Comparison of ENCODE assay signal across 1 cellular context in the genomic region with DNA sequence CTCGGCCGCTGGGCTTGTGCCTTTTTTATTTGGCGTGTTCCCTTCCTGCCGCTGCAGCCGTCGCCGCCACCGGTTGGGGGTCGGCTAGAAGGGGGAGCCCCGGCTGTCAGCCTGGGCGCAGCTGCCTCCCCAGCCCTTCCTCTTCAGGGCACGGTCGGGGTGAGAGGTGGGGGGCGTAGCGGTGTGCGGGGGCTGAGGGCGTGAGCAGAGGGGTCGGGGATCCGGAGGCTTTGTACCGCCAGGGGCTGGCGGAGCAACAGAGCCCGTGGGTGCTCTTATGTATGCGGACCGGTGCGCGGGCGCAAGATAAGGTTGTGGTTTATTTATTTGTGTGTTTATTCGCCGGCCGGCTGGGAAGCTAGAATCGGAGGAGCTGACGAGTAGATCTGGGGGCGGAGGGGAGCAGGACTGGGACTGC.
TF ChIP-seq lines count a peak whose summit lies in the region.

No MANE protein-coding gene starts in this region.

TF ChIP-seq in IMR-90, 13 proteins besides CTCF, POLR2A, EP300 and RAD21:
- TF ChIP-seq, protein P1, sequence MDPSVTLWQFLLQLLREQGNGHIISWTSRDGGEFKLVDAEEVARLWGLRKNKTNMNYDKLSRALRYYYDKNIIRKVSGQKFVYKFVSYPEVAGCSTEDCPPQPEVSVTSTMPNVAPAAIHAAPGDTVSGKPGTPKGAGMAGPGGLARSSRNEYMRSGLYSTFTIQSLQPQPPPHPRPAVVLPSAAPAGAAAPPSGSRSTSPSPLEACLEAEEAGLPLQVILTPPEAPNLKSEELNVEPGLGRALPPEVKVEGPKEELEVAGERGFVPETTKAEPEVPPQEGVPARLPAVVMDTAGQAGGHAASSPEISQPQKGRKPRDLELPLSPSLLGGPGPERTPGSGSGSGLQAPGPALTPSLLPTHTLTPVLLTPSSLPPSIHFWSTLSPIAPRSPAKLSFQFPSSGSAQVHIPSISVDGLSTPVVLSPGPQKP (IDR thresholded peaks at IDR 0.05; ENCODE audit: borderline replicate concordance, low read depth, low read length): no peak
- TF ChIP-seq SMC3 (IDR thresholded peaks at IDR 0.05; ENCODE audit: low read depth, low read length): no peak
- TF ChIP-seq, protein P2, sequence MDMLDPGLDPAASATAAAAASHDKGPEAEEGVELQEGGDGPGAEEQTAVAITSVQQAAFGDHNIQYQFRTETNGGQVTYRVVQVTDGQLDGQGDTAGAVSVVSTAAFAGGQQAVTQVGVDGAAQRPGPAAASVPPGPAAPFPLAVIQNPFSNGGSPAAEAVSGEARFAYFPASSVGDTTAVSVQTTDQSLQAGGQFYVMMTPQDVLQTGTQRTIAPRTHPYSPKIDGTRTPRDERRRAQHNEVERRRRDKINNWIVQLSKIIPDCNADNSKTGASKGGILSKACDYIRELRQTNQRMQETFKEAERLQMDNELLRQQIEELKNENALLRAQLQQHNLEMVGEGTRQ (IDR thresholded peaks at IDR 0.05; ENCODE audit: low read depth, low read length): no peak
- TF ChIP-seq RCOR1 (IDR thresholded peaks at IDR 0.05; ENCODE audit: insufficient replicate concordance, low read length): no peak
- no peak for TF ChIP-seq NFE2L2 (IDR thresholded peaks at IDR 0.05; ENCODE audit: low read depth, low read length)
- no peak for TF ChIP-seq MAZ (IDR thresholded peaks at IDR 0.05; ENCODE audit: borderline replicate concordance, low read depth, low read length)
- no peak for TF ChIP-seq RFX5 (IDR thresholded peaks at IDR 0.05; ENCODE audit: low read depth, low read length)
- no peak for TF ChIP-seq MAFK (IDR thresholded peaks at IDR 0.05; ENCODE audit: low read depth, low read length)
- no peak for TF ChIP-seq CHD1 (IDR thresholded peaks at IDR 0.05; ENCODE audit: low read depth, low read length)
- no peak for TF ChIP-seq FOS (IDR thresholded peaks at IDR 0.05; ENCODE audit: low read depth, low read length)
- TF ChIP-seq MXI1 (IDR thresholded peaks at IDR 0.05; ENCODE audit: borderline replicate concordance, low read depth, low read length): no peak
- TF ChIP-seq CEBPB (IDR thresholded peaks at IDR 0.05; ENCODE audit: low read depth, low read length): no peak
- no peak for TF ChIP-seq BHLHE40 (IDR thresholded peaks at IDR 0.05; ENCODE audit: low read depth, low read length)
